22 cellular contexts compared by ENCODE assay signal in the genomic region with DNA sequence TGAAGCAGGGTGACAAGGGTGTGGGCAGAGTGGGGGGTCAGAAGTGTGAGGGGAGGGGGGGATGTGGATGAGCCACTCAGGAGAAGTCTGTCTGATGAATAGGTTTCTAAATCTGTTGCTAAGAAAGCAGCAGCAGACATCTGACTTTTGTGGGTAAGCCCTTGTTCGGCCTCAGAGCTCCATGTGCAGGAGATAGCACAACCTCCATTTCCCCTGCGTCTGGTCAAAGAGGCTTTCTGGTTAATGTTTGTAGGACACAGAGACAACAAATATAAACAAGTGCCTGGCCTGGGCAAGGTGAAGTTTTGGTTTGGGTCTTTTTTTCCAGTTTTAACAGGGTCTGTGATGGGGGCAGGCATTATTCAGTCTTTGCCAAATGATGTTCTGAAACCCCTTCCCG. TPM values are rescaled to one million over a fixed set of nuclear protein-coding genes. Genes with fewer than 3 reads are reported as not detected.
DNase-seq lines count a peak whose midpoint lies in the region; TF ChIP-seq lines count a peak whose summit lies in the region.
"Had no signal": no experiment of that assay in that cellular context is flagged by ENCODE, and none has a peak within 500 bp of the region (broad histone marks: within the 10 kb centered on the region; RNA-seq: fewer than 3 reads in every experiment).

No MANE protein-coding gene starts in this region.

- no peak overlapping the region for H4K8ac ChIP-seq in H9 (replicated peaks; ENCODE audit: insufficient read length, low read depth, low read length)

- no peak overlapping the region for H2BK5ac ChIP-seq in H9 (ENCODE audit: insufficient read length, low read length)

- no peaks in the 10 kb centered on the region for H3K36me3 Mint-ChIP-seq in H9 (ENCODE audit: insufficient read depth in 1 of 3, low read depth in 3 of 3)
- H3K36me3 Mint-ChIP-seq in endodermal cell (ENCODE audit: low read depth) = no peaks in the 10 kb centered on the region
- H3K36me3 Mint-ChIP-seq in osteocyte (ENCODE audit: unreplicated experiment) = no peaks in the 10 kb centered on the region

- no peak overlapping the region for H2AFZ ChIP-seq in H9 (ENCODE audit: low read length)

- H2BK120ac ChIP-seq in H9 (ENCODE audit: low read depth, low read length, poor library complexity, severe bottlenecking) = no peak overlapping the region

- H3K9me3 ChIP-seq in H9 (ENCODE audit: control insufficient read depth, low read depth, low read length) (no peaks in the 10 kb centered on the region), endodermal cell (ENCODE audit: control insufficient read depth, low read length) (no peaks in the 10 kb centered on the region)
- H3K9me3 ChIP-seq: HAP-1, SK-N-SH, upper lobe of right lung had no signal

- no peak overlapping the region; the same call in 1 of the 2 replicates for H3K14ac ChIP-seq in H9 (ENCODE audit: insufficient read depth, low read length)

- no peak overlapping the region for H3K23ac ChIP-seq in H9 (ENCODE audit: insufficient read length, low read depth, low read length)

- no peak overlapping the region for H2BK12ac ChIP-seq in H9 (ENCODE audit: insufficient read length, low read depth, low read length)

- TF ChIP-seq CTCF in 22Rv1 (IDR thresholded peaks at IDR 0.05) (no peak), H9 (conservative IDR thresholded peaks at IDR 0.05) (no peak), endodermal cell (conservative IDR thresholded peaks at IDR 0.05) (no peak), osteocyte (IDR thresholded peaks at IDR 0.05) (no peak)

- H3K4me2 ChIP-seq in H9 (ENCODE audit: insufficient read depth, insufficient read length, low read length) = no peak overlapping the region
- H3K4me2 ChIP-seq: SK-N-SH had no signal

- H3K27ac Mint-ChIP-seq in H9 = peak overlapping the region in 1 of 3 experiments; percentile 55; a peak in 4 of 7 replicates
- H3K27ac Mint-ChIP-seq in endodermal cell = peak overlapping the region; percentile 49
- H3K27ac Mint-ChIP-seq in osteocyte (ENCODE audit: unreplicated experiment) = no peak overlapping the region
- H3K27ac Mint-ChIP-seq: stimulated activated naive CD8-positive, alpha-beta T cell treated with anti-CD3 and anti-CD28 coated beads, Interleukin-15, Interleukin-2, amounts not matched to agents 100 ng/mL and 50 ng/mL, for 24 hours had no signal

- H4K91ac ChIP-seq in H9 (ENCODE audit: insufficient read length, low read depth, low read length) = no peak overlapping the region

- H3K27ac ChIP-seq in 22Rv1 (peak overlapping the region; percentile 68; the same call in 1 of the 2 replicates), H9 (ENCODE audit: insufficient read length, low read depth, low read length) (no peak overlapping the region), endodermal cell (ENCODE audit: low read depth, low read length) (no peak overlapping the region)
- H3K27ac ChIP-seq: RWPE1, upper lobe of right lung had no signal

- H3K23me2 ChIP-seq in H9 (ENCODE audit: insufficient read length, low read depth, low read length, poor library complexity, severe bottlenecking) = no peaks in the 10 kb centered on the region

- H3K27me3 ChIP-seq in H9 (ENCODE audit: insufficient read depth, low read length) = no peaks in the 10 kb centered on the region
- H3K27me3 ChIP-seq in endodermal cell (ENCODE audit: control insufficient read depth, insufficient read depth, low read length, poor library complexity, severe bottlenecking) = no peaks in the 10 kb centered on the region
- H3K27me3 ChIP-seq: upper lobe of right lung had no signal

- WGBS in H9 (ENCODE audit: extremely low coverage, insufficient read length, low lambda C conversion rate) = no CpG with 5 or more reads among the region's 3 CpGs
- 83 to 100% methylated on average over 3 of the region's 3 CpGs for WGBS in endodermal cell (ENCODE audit: insufficient coverage in 1 of 2, insufficient read length in 1 of 2), 2 experiments

- no peak overlapping the region for H3K4ac ChIP-seq in H9 (ENCODE audit: low read depth, low read length)

- no peak overlapping the region for H3K56ac ChIP-seq in H9 (ENCODE audit: insufficient read length, low read depth, low read length)

- H3K4me1 ChIP-seq in H9 (ENCODE audit: insufficient read depth, low read length) (no peaks in the 10 kb centered on the region; the same call in 1 of the 2 replicates), endodermal cell (ENCODE audit: control insufficient read depth, insufficient read depth, low read length) (peaks cover 20% of the 10 kb centered on the region)
- H3K4me1 ChIP-seq: upper lobe of right lung had no signal

- H2BK20ac ChIP-seq in H9 (ENCODE audit: low read depth, low read length, poor library complexity, severe bottlenecking) = no peak overlapping the region

- no peaks in the 10 kb centered on the region for H4K20me1 ChIP-seq in H9 (ENCODE audit: control insufficient read depth, insufficient read depth, insufficient read length)

- peaks cover 25 to 42% of the 10 kb centered on the region in 2 experiments for H3K4me1 Mint-ChIP-seq in H9
- peaks cover 39% of the 10 kb centered on the region for H3K4me1 Mint-ChIP-seq in endodermal cell
- peaks cover 38% of the 10 kb centered on the region for H3K4me1 Mint-ChIP-seq in osteocyte (ENCODE audit: unreplicated experiment)

- peak overlapping the region; percentile 38 for H3K18ac ChIP-seq in H9 (ENCODE audit: insufficient read length, low read depth, low read length)

- no peak overlapping the region for H3T11ph ChIP-seq in H9 (ENCODE audit: low read length)

- H2BK15ac ChIP-seq in H9 (ENCODE audit: low read depth, low read length) = no peak overlapping the region

- H2AK5ac ChIP-seq in H9 (ENCODE audit: insufficient read length, low read length) = no peak overlapping the region

- DNase-seq in H9 (no peak), endodermal cell (no peak), myocyte (ENCODE audit: low read depth) (peak; percentile 12), globus pallidus (ENCODE audit: low spot score) (no peak), osteocyte (ENCODE audit: extremely low spot score, unreplicated experiment) (no peak), GM19238 (ENCODE audit: insufficient read length, low spot score) (no peak)
- no peak for DNase-seq in activated CD4-positive, alpha-beta T cell treated with anti-CD3 and anti-CD28 coated beads for 4 hours
- DNase-seq: ACHN; activated CD4-positive, alpha-beta T cell treated with anti-CD3 and anti-CD28 coated beads, Interleukin-2, amount 50 U/mL, for 4 hours; activated effector memory CD4-positive, alpha-beta T cell treated with Interleukin-2 at 50 U/mL for 16 hours; dermis blood vessel endothelial cell; NCI-H2171; NCI-H524 treated with DMSO at 0.1 percent for 48 hours; occipital lobe; right cardiac atrium; SK-N-SH; upper lobe of right lung had no signal

- no peak overlapping the region for H4K5ac ChIP-seq in H9 (ENCODE audit: insufficient read length, low read depth, low read length)

- H3K79me2 ChIP-seq in H9 (ENCODE audit: insufficient read depth, low read length) = no peaks in the 10 kb centered on the region

- H3K4me3 ChIP-seq in endodermal cell (ENCODE audit: low read length) = no peak overlapping the region
- H3K4me3 ChIP-seq: HAP-1, K562, upper lobe of right lung had no signal

- H3K9me3 Mint-ChIP-seq in H9 (no peaks in the 10 kb centered on the region), endodermal cell (no peaks in the 10 kb centered on the region), osteocyte (ENCODE audit: unreplicated experiment) (no peaks in the 10 kb centered on the region)
- H3K9me3 Mint-ChIP-seq: stimulated activated naive CD8-positive, alpha-beta T cell treated with anti-CD3 and anti-CD28 coated beads, Interleukin-15, Interleukin-2, amounts not matched to agents 100 ng/mL and 50 ng/mL, for 24 hours had no signal

- H3K27me3 Mint-ChIP-seq in H9 (ENCODE audit: low read depth) (no peaks in the 10 kb centered on the region; the same call in 1 of the 2 replicates), endodermal cell (ENCODE audit: insufficient read depth) (no peaks in the 10 kb centered on the region), osteocyte (ENCODE audit: unreplicated experiment) (no peaks in the 10 kb centered on the region)
- H3K27me3 Mint-ChIP-seq: stimulated activated naive CD8-positive, alpha-beta T cell treated with anti-CD3 and anti-CD28 coated beads, Interleukin-15, Interleukin-2, amounts not matched to agents 100 ng/mL and 50 ng/mL, for 24 hours had no signal

- no peak overlapping the region for H3K9ac ChIP-seq in H9 (ENCODE audit: extremely low read depth, insufficient read length, low read length)
- H3K9ac ChIP-seq in endodermal cell (ENCODE audit: extremely low read depth, low read length, poor library complexity, severe bottlenecking) = no peak overlapping the region
- H3K9ac ChIP-seq: SK-N-SH had no signal

- no peaks in the 10 kb centered on the region for H3K36me3 ChIP-seq in endodermal cell (ENCODE audit: control insufficient read depth, insufficient read depth, low read length)
- H3K36me3 ChIP-seq: HAP-1, upper lobe of right lung had no signal

- no peaks in the 10 kb centered on the region for H3K79me1 ChIP-seq in H9 (ENCODE audit: insufficient read depth, low read depth, low read length, poor library complexity, severe bottlenecking)

- H3K4me3 Mint-ChIP-seq in H9 (no peak overlapping the region), endodermal cell (no peak overlapping the region), osteocyte (ENCODE audit: unreplicated experiment) (no peak overlapping the region)
- H3K4me3 Mint-ChIP-seq: stimulated activated naive CD8-positive, alpha-beta T cell treated with anti-CD3 and anti-CD28 coated beads, Interleukin-15, Interleukin-2, amounts not matched to agents 100 ng/mL and 50 ng/mL, for 24 hours had no signal

RNA-seq across cellular contexts. Expression of a gene that starts 57.0 kb away (rescaled TPM):
- total RNA-seq in H9 (2021) (6.1 and 6.3 TPM in 2 replicates), endodermal cell (1 to 10 TPM; 5.6 to 7.0 TPM), myocyte (16.2 and 18.6 TPM in 2 replicates), osteocyte (16.5 and 16.9 TPM in 2 replicates)
- polyA plus RNA-seq in endodermal cell (2013, experiment 1 of 2) = 15.8 TPM
- 16.1 TPM for polyA plus RNA-seq in endodermal cell (2013, experiment 2 of 2)
- polyA plus RNA-seq in myocyte (2012) = 11.3 TPM
